19 cellular contexts compared by ENCODE assay signal in the genomic region with DNA sequence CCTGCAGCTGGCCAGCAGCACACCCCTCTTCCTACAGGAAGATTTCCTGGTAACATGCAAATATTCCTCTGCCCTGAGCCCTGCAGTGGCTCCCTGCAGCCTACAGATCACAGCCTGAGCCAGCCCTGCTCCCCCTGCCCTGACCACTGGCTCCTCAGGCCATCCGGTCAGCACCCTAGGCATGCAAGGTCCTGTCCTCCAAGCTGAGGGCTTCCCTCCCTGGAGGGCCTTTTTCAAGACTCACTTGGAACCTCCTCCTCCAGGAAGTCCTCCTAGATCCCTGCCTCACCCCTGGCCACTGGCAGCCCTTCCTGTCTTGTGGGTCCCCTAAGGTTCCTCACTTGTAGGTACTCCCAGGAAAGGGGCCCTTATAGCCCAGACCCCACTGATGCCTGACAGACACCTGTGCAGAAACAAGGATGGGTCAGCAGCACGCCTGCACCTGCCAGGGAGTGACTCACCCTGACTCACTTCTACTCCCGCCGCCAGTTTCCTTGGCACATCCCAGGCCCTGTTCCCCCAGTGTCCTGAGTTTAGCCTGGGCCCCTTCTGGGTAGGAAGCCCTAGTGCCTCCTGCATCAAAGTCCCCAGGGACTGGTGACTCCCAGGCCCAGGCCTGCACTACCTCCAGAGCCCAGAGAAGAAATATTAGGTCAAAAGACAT. TPM values are rescaled to one million over a fixed set of nuclear protein-coding genes. Genes with fewer than 3 reads are reported as not detected.
DNase-seq lines count a peak whose midpoint lies in the region; ATAC-seq and TF ChIP-seq lines count a peak whose summit lies in the region.
"Had no signal": no experiment of that assay in that cellular context is flagged by ENCODE, and none has a peak within 500 bp of the region (broad histone marks: within the 10 kb centered on the region; RNA-seq: fewer than 3 reads in every experiment).

No MANE protein-coding gene starts in this region.

- H3K4me3 ChIP-seq in dorsolateral prefrontal cortex: no peak overlapping the region
- H3K4me3 ChIP-seq: smooth muscle cell, upper lobe of left lung had no signal

- no peak for TF ChIP-seq CTCF in dorsolateral prefrontal cortex (IDR thresholded peaks at IDR 0.05 in 54 of 56, conservative IDR thresholded peaks at IDR 0.05 in 2 of 56; ENCODE audit: low read depth in 1 of 56, partially characterized antibody in 56 of 56)

- no peak overlapping the region for H3K27ac ChIP-seq in dorsolateral prefrontal cortex
- H3K27ac ChIP-seq: upper lobe of left lung had no signal

- intact Hi-C loops in dorsolateral prefrontal cortex (cut with DNase I): no loop called here

- ATAC-seq in HG03442 (IDR thresholded peaks at IDR 0.05; ENCODE audit: unreplicated experiment) (no peak), HG03439 (IDR thresholded peaks at IDR 0.05; ENCODE audit: unreplicated experiment) (no peak)
- ATAC-seq: activated naive CD8-positive, alpha-beta T cell treated with anti-CD3 and anti-CD28 coated beads, Interleukin-2, amount 50 U/mL, for 24 hours; activated T-cell treated with anti-CD3 and anti-CD28 coated beads, Interleukin-2, amount 50 U/mL, for 4 hours had no signal

- H3K27me3 ChIP-seq in dorsolateral prefrontal cortex: peaks cover 0 to 38% (median 23%) of the 10 kb centered on the region in 45 donors

- peak; percentile 72 for DNase-seq in COLO668 (lab: John Stamatoyannopoulos, UW; ENCODE audit: unreplicated experiment)
- DNase-seq in HT-29 (ENCODE audit: low spot score): peak; percentile 51
- peak; percentile 70 for DNase-seq in SW480 (ENCODE audit: low spot score)
- DNase-seq in kidney tubule cell (ENCODE audit: low spot score): peak; percentile 84
- DNase-seq in NOMO-1 (lab: John Stamatoyannopoulos, UW; ENCODE audit: unreplicated experiment in 2 of 2): no peak
- no peak for DNase-seq in dorsolateral prefrontal cortex
- DNase-seq: activated CD4-positive, alpha-beta T cell treated with anti-CD3 and anti-CD28 coated beads, Interleukin-2, amount 10 ng/mL, durations not matched to agents 7 days and 5 days; activated naive CD8-positive, alpha-beta T cell treated with anti-CD3 and anti-CD28 coated beads, Interleukin-2, amount 50 U/mL, for 24 hours; activated T-cell treated with anti-CD3 and anti-CD28 coated beads, Interleukin-2, amount 50 U/mL, for 4 hours; cerebellar nuclear complex; Kasumi-1; kidney; NCI-H2029; NCI-H69; stimulated activated naive CD4-positive, alpha-beta T cell treated with Interleukin-2 at 50 U/mL for 16 hours; upper lobe of left lung had no signal

RNA-seq across cellular contexts. Expression of gene SLC4A11, which starts 3.2 kb away (rescaled TPM):
- total RNA-seq in HT-29 (2014; rRNA removed; shearing (Covaris generic)): 1.3 and 1.8 TPM in 2 replicates
- 10 to 100 TPM in 3 of 120 experiments, 1 to 10 TPM in 117; 1.5 to 23.0 (median 3.8) TPM for total RNA-seq in dorsolateral prefrontal cortex

RNA-seq across cellular contexts. Expression of gene ITPA, which starts 26.5 kb away (rescaled TPM):
- total RNA-seq in HT-29 (2014; rRNA removed; shearing (Covaris generic)): 132 and 133 TPM in 2 replicates
- total RNA-seq in dorsolateral prefrontal cortex: 10 to 100 TPM; 18.3 to 51.4 (median 33.9) TPM

RNA-seq across cellular contexts. Expression of gene DDRGK1, which starts 31.3 kb away (rescaled TPM):
- total RNA-seq in HT-29 (2014; rRNA removed; shearing (Covaris generic)): 45.8 and 55.5 TPM in 2 replicates
- 100 to 1,000 TPM in 119 of 120 experiments, 10 to 100 TPM in 1; 98.5 to 184 (median 132) TPM for total RNA-seq in dorsolateral prefrontal cortex

Comparison
In these comparisons a context has a peak if more than half of its experiments do, and no peak if none do; other contexts are left out.
1. DNase-seq: peak in COLO668 (single experiment), HT-29 (single experiment), SW480 (single experiment) and kidney tubule cell (single experiment); none in NOMO-1 (0 of 2) and dorsolateral prefrontal cortex (0 of 10).